In the genomic region with DNA sequence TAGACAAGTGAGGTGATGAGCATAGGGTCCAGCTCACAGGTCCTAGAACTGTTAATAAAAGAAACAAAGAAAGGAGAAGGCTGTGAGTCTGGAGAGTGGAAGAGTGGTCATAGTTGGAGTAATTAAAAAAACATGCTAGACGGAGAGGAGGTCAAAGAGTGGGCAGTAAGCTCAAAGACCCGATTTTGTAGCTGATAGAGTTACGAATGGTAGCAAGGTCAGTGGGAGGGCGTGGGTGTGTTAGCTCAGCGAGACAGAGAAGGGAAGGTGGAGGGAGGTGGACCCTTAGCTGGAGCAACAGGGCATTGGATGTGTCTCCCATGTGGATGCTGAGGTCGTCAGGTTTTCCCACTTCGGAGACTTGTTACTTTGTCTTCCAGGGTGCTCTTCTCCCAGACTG, we compare ENCODE assay signal across 7 cellular contexts.
"Had no signal": no experiment of that assay in that cellular context is flagged by ENCODE, and none has a peak within 500 bp of the region (broad histone marks: within the 10 kb centered on the region; RNA-seq: fewer than 3 reads in every experiment).

No MANE protein-coding gene starts in this region.

- H3K27me3 Mint-ChIP-seq: IgD-negative memory B cell had no signal

- H3K36me3 Mint-ChIP-seq: IgD-negative memory B cell had no signal

- H3K4me3 Mint-ChIP-seq: IgD-negative memory B cell had no signal

- H3K27ac ChIP-seq: HL-60 had no signal

- H3K27ac Mint-ChIP-seq: IgD-negative memory B cell had no signal

- DNase-seq: IMR-90, KBM-7, KG1 had no signal

- H3K4me3 ChIP-seq: K562 had no signal

- FAIRE-seq: HepG2, K562 had no signal

- ATAC-seq: HepG2, K562 had no signal

- H3K4me1 Mint-ChIP-seq: IgD-negative memory B cell had no signal
